1 cellular context compared by ENCODE assay signal in genomic region chr1:111369177-111369576, GRCh38.
TF ChIP-seq lines count a peak whose summit lies in the region.

No MANE protein-coding gene starts in this region.

TF ChIP-seq in SK-N-SH treated with all-trans-retinoic acid at 6 μM for 48 hours, 23 proteins besides CTCF, POLR2A, EP300 and RAD21 (continued from another document):
- TF ChIP-seq CREB5 (CRISPR knock-in tag; IDR thresholded peaks at IDR 0.05; ENCODE audit: low read depth) (no peak), ZNF70 (CRISPR knock-in tag; IDR thresholded peaks at IDR 0.05) (no peak), PATZ1 (CRISPR knock-in tag; IDR thresholded peaks at IDR 0.05; ENCODE audit: borderline replicate concordance) (no peak), BACH2 (CRISPR knock-in tag; IDR thresholded peaks at IDR 0.05; ENCODE audit: borderline replicate concordance) (no peak), ZFP30 (CRISPR knock-in tag; IDR thresholded peaks at IDR 0.05) (no peak), CSDC2 (CRISPR knock-in tag; IDR thresholded peaks at IDR 0.05) (no peak)
